12 cellular contexts compared by ENCODE assay signal in genomic region chr14:51202914-51203665, GRCh38. TPM values are rescaled to one million over a fixed set of nuclear protein-coding genes. Genes with fewer than 3 reads are reported as not detected.
A peak's percentile ranks its signal among the peaks of the same experiment; 100 is the strongest.
DNase-seq lines count a peak whose midpoint lies in the region; ATAC-seq and TF ChIP-seq lines count a peak whose summit lies in the region.
"Had no signal": no experiment of that assay in that cellular context is flagged by ENCODE, and none has a peak within 500 bp of the region (broad histone marks: within the 10 kb centered on the region; RNA-seq: fewer than 3 reads in every experiment).

No MANE protein-coding gene starts in this region.

- no peak overlapping the region for H3K4me3 Mint-ChIP-seq in stimulated activated effector memory CD8-positive, alpha-beta T cell treated with anti-CD3 and anti-CD28 coated beads, Interleukin-12 subunit alpha, Interleukin-12 subunit beta, amount 100 ng/mL, for 72 hours
- no peak overlapping the region for H3K4me3 Mint-ChIP-seq in nephron progenitor cell
- H3K4me3 Mint-ChIP-seq in activated CD4-positive, alpha-beta T cell treated with anti-CD3 and anti-CD28 coated beads, Interleukin-2, amount 10 ng/mL, durations not matched to agents 7 days and 5 days: no peak overlapping the region
- H3K4me3 Mint-ChIP-seq: activated T-cell treated with anti-CD3 and anti-CD28 coated beads, Interleukin-2, amount 50 U/mL, for 4 hours had no signal

- H3K4me1 Mint-ChIP-seq in stimulated activated effector memory CD8-positive, alpha-beta T cell treated with anti-CD3 and anti-CD28 coated beads, Interleukin-12 subunit alpha, Interleukin-12 subunit beta, amount 100 ng/mL, for 72 hours: no peaks in the 10 kb centered on the region
- peaks cover 25% of the 10 kb centered on the region for H3K4me1 Mint-ChIP-seq in nephron progenitor cell
- no peaks in the 10 kb centered on the region for H3K4me1 Mint-ChIP-seq in activated CD4-positive, alpha-beta T cell treated with anti-CD3 and anti-CD28 coated beads, Interleukin-2, amount 10 ng/mL, durations not matched to agents 7 days and 5 days

- peaks cover 2% of the 10 kb centered on the region for H3K27me3 Mint-ChIP-seq in nephron progenitor cell (ENCODE audit: low read depth, poor library complexity)
- H3K27me3 Mint-ChIP-seq in activated CD4-positive, alpha-beta T cell treated with anti-CD3 and anti-CD28 coated beads, Interleukin-2, amount 10 ng/mL, durations not matched to agents 7 days and 5 days: peaks cover 34% of the 10 kb centered on the region

- H3K36me3 Mint-ChIP-seq in stimulated activated effector memory CD8-positive, alpha-beta T cell treated with anti-CD3 and anti-CD28 coated beads, Interleukin-12 subunit alpha, Interleukin-12 subunit beta, amount 100 ng/mL, for 72 hours: no peaks in the 10 kb centered on the region
- H3K36me3 Mint-ChIP-seq in nephron progenitor cell (ENCODE audit: low read depth): no peaks in the 10 kb centered on the region
- H3K36me3 Mint-ChIP-seq in activated CD4-positive, alpha-beta T cell treated with anti-CD3 and anti-CD28 coated beads, Interleukin-2, amount 10 ng/mL, durations not matched to agents 7 days and 5 days (ENCODE audit: low read depth): no peaks in the 10 kb centered on the region

- POLR2A ChIA-PET in activated CD4-positive, alpha-beta T cell treated with anti-CD3 and anti-CD28 coated beads, Interleukin-2, amount 10 ng/mL, durations not matched to agents 7 days and 5 days (lab: Charles Lee): no interaction called here

- CTCF ChIA-PET in activated CD4-positive, alpha-beta T cell treated with anti-CD3 and anti-CD28 coated beads, Interleukin-2, amount 10 ng/mL, durations not matched to agents 7 days and 5 days (lab: Charles Lee): no interaction called here

- peak; percentile 70 for ATAC-seq in GM18867 (IDR thresholded peaks at IDR 0.05; ENCODE audit: unreplicated experiment)
- ATAC-seq in GM21723 (IDR thresholded peaks at IDR 0.05; ENCODE audit: unreplicated experiment): peak; percentile 65
- peak; percentile 57 for ATAC-seq in HG03439 (IDR thresholded peaks at IDR 0.05; ENCODE audit: unreplicated experiment)
- ATAC-seq in stimulated activated effector memory CD8-positive, alpha-beta T cell treated with anti-CD3 and anti-CD28 coated beads, Interleukin-12 subunit alpha, Interleukin-12 subunit beta, amount 100 ng/mL, for 72 hours: peak; percentile 76

- H3K9me3 Mint-ChIP-seq in stimulated activated effector memory CD8-positive, alpha-beta T cell treated with anti-CD3 and anti-CD28 coated beads, Interleukin-12 subunit alpha, Interleukin-12 subunit beta, amount 100 ng/mL, for 72 hours: peaks cover 4% of the 10 kb centered on the region
- no peaks in the 10 kb centered on the region for H3K9me3 Mint-ChIP-seq in nephron progenitor cell
- peaks cover 2% of the 10 kb centered on the region for H3K9me3 Mint-ChIP-seq in activated CD4-positive, alpha-beta T cell treated with anti-CD3 and anti-CD28 coated beads, Interleukin-2, amount 10 ng/mL, durations not matched to agents 7 days and 5 days

- DNase-seq in stimulated activated effector memory CD8-positive, alpha-beta T cell treated with anti-CD3 and anti-CD28 coated beads, Interleukin-12 subunit alpha, Interleukin-12 subunit beta, amount 100 ng/mL, for 72 hours (ENCODE audit: low spot score in 2 of 2): no peak
- DNase-seq in stimulated activated CD4-positive, alpha-beta T cell treated with anti-CD3 and anti-CD28 coated beads, Interleukin-4, amount 100 ng/mL, for 1 hour: no peak
- no peak for DNase-seq in nephron progenitor cell
- DNase-seq in activated CD4-positive, alpha-beta T cell treated with anti-CD3 and anti-CD28 coated beads, Interleukin-2, amount 10 ng/mL, durations not matched to agents 7 days and 5 days: no peak
- no peak for DNase-seq in cerebellum (ENCODE audit: low spot score)
- DNase-seq: activated T-cell treated with anti-CD3 and anti-CD28 coated beads, Interleukin-2, amount 50 U/mL, for 4 hours; cerebellar nuclear complex; hippocampal formation; NCI-H226 had no signal

- no peak for TF ChIP-seq CTCF in nephron progenitor cell (IDR thresholded peaks at IDR 0.05)

- H3K27ac Mint-ChIP-seq in stimulated activated effector memory CD8-positive, alpha-beta T cell treated with anti-CD3 and anti-CD28 coated beads, Interleukin-12 subunit alpha, Interleukin-12 subunit beta, amount 100 ng/mL, for 72 hours: no peak overlapping the region
- H3K27ac Mint-ChIP-seq in nephron progenitor cell: no peak overlapping the region
- H3K27ac Mint-ChIP-seq in activated CD4-positive, alpha-beta T cell treated with anti-CD3 and anti-CD28 coated beads, Interleukin-2, amount 10 ng/mL, durations not matched to agents 7 days and 5 days: no peak overlapping the region

RNA-seq across cellular contexts. Expression of gene TMX1, which starts 37.0 kb away (rescaled TPM):
- total RNA-seq in activated CD4-positive, alpha-beta T cell treated with anti-CD3 and anti-CD28 coated beads, Interleukin-2, amount 10 ng/mL, durations not matched to agents 7 days and 5 days: 10 to 100 TPM; 48.1 to 50.6 TPM
- total RNA-seq in cerebellum: 28.6 TPM
